37 cellular contexts compared by ENCODE assay signal in the genomic region with DNA sequence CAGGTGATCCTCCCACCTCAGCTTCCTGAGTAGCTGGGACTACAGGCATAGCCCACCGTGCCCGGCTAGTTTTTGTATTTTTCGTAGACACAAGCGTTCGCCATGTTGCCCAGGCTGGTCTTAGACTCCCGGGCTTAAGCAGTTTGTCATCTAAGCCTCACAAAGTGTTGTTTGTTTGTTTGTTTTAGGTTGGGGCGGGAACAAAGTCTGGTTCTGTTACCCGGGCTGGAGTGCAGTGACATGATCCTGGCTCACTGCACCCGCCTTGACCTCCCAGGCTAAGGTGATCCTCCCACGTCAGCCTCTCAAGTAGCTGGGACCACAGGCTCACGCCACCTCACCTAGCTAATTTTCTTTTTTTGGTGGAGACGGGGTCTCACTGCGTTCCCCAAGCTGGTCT. TPM values are rescaled to one million over a fixed set of nuclear protein-coding genes. Genes with fewer than 3 reads are reported as not detected.
"Had no signal": no experiment of that assay in that cellular context is flagged by ENCODE, and none has a peak within 500 bp of the region (broad histone marks: within the 10 kb centered on the region; RNA-seq: fewer than 3 reads in every experiment).

No MANE protein-coding gene starts in this region.

- ATAC-seq: activated CD8-positive, alpha-beta T cell treated with anti-CD3 and anti-CD28 coated beads for 36 hours; activated naive CD4-positive, alpha-beta T cell treated with anti-CD3 and anti-CD28 coated beads, Interleukin-2, amount 50 U/mL, for 72 hours; activated T-cell treated with anti-CD3 and anti-CD28 coated beads, Interleukin-2, amount 50 U/mL, for 4 hours; activated T-cell treated with anti-CD3 and anti-CD28 coated beads, Interleukin-2, amount 50 U/mL, for 72 hours; activated T-helper 17 cell treated with anti-CD3 and anti-CD28 coated beads, Interleukin-2, amount 50 U/mL, for 72 hours; body of pancreas had no signal

- H3K27me3 ChIP-seq: adrenal gland, body of pancreas, brain microvascular endothelial cell, breast epithelium had no signal

- H3K4me3 ChIP-seq: adrenal gland, body of pancreas, breast epithelium had no signal

- H3K4me1 ChIP-seq: body of pancreas, breast epithelium had no signal

- DNase-seq: activated B cell treated with CpG ODN at 0.5 μM for 24 hours; activated CD4-positive, alpha-beta memory T cell treated with anti-CD3 and anti-CD28 coated beads for 36 hours; activated CD4-positive, alpha-beta T cell treated with anti-CD3 and anti-CD28 coated beads for 4 hours; activated CD4-positive, alpha-beta T cell treated with anti-CD3 and anti-CD28 coated beads, Interleukin-2, amount 10 ng/mL, durations not matched to agents 24 days and 14 days; activated CD4-positive, alpha-beta T cell treated with anti-CD3 and anti-CD28 coated beads, Interleukin-2, amount 50 U/mL, for 1 hour; activated CD4-positive, alpha-beta T cell treated with anti-CD3 and anti-CD28 coated beads, Interleukin-2, amount 50 U/mL, for 4 hours; activated CD4-positive, CD25-positive, alpha-beta regulatory T cell treated with anti-CD3 and anti-CD28 coated beads, Interleukin-2, amount 50 U/mL, for 72 hours; activated CD8-positive, alpha-beta memory T cell treated with anti-CD3 and anti-CD28 coated beads, Interleukin-2, amount 50 U/mL, for 4 hours; activated CD8-positive, alpha-beta T cell treated with anti-CD3 and anti-CD28 coated beads for 36 hours; activated effector memory CD4-positive, alpha-beta T cell treated with anti-CD3 and anti-CD28 coated beads, Interleukin-2, amount 50 U/mL, for 16 hours; activated gamma-delta T cell treated with Interleukin-2 at 50 U/mL for 16 hours; activated naive CD4-positive, alpha-beta T cell; activated naive CD4-positive, alpha-beta T cell treated with anti-CD3 and anti-CD28 coated beads for 36 hours; activated naive CD4-positive, alpha-beta T cell treated with anti-CD3 and anti-CD28 coated beads, Interleukin-2, amount 50 U/mL, for 16 hours; activated naive CD8-positive, alpha-beta T cell treated with anti-CD3 and anti-CD28 coated beads for 36 hours; activated T-cell treated with anti-CD3 and anti-CD28 coated beads for 4 hours; activated T-cell treated with anti-CD3 and anti-CD28 coated beads, Interleukin-2, amount 50 U/mL, for 1 hour; activated T-cell treated with anti-CD3 and anti-CD28 coated beads, Interleukin-2, amount 50 U/mL, for 4 hours; activated T-cell treated with anti-CD3 and anti-CD28 coated beads, Interleukin-2, amount 50 U/mL, for 72 hours; adrenal gland; amniotic stem cell; aorta; body of pancreas; brain microvascular endothelial cell; central memory CD4-positive, alpha-beta T cell; T-helper 1 cell; T-helper 2 cell; T-helper 9 cell had no signal

- FAIRE-seq: astrocyte, TTC549 had no signal

- H3K9me3 ChIP-seq: adrenal gland, body of pancreas, breast epithelium had no signal

- H3K27ac ChIP-seq: adrenal gland, body of pancreas, brain microvascular endothelial cell, breast epithelium, VCaP had no signal

RNA-seq across cellular contexts. Expression of a gene that starts 21.6 kb away (rescaled TPM):
- total RNA-seq: activated B cell treated with CpG ODN at 0.5 μM for 24 hours; activated CD4-positive, alpha-beta memory T cell treated with anti-CD3 and anti-CD28 coated beads for 36 hours; activated CD4-positive, alpha-beta T cell treated with anti-CD3 and anti-CD28 coated beads, Interleukin-2, amount 10 ng/mL, durations not matched to agents 24 days and 14 days; activated CD8-positive, alpha-beta memory T cell treated with anti-CD3 and anti-CD28 coated beads for 36 hours; activated CD8-positive, alpha-beta T cell treated with anti-CD3 and anti-CD28 coated beads for 36 hours; activated naive CD4-positive, alpha-beta T cell treated with anti-CD3 and anti-CD28 coated beads for 36 hours; activated naive CD4-positive, alpha-beta T cell treated with anti-CD3 and anti-CD28 coated beads, Interleukin-2, amount 50 U/mL, for 72 hours; activated naive CD8-positive, alpha-beta T cell treated with anti-CD3 and anti-CD28 coated beads for 36 hours; activated T-cell treated with anti-CD3 and anti-CD28 coated beads, Interleukin-2, amount 50 U/mL, for 4 hours; activated T-helper 1 cell treated with anti-CD3 and anti-CD28 coated beads, Interleukin-12 subunit alpha, Interleukin-12 subunit beta, Interleukin-2, Interleukin-4 antibody, amounts not matched to agents 30 ng/mL and 10 ng/mL and 1 ng/mL, durations not matched to agents 14 hours and 24 hours and 36 hours; activated T-helper 17 cell treated with anti-CD3 and anti-CD28 coated beads, Interleukin-2, amount 50 U/mL, for 72 hours; aorta; astrocyte; cardiac septum had no signal

RNA-seq across cellular contexts. Expression of a gene that starts 23.8 kb away (rescaled TPM):
- total RNA-seq: activated B cell treated with CpG ODN at 0.5 μM for 24 hours; activated CD4-positive, alpha-beta memory T cell treated with anti-CD3 and anti-CD28 coated beads for 36 hours; activated CD4-positive, alpha-beta T cell treated with anti-CD3 and anti-CD28 coated beads, Interleukin-2, amount 10 ng/mL, durations not matched to agents 24 days and 14 days; activated CD8-positive, alpha-beta memory T cell treated with anti-CD3 and anti-CD28 coated beads for 36 hours; activated CD8-positive, alpha-beta T cell treated with anti-CD3 and anti-CD28 coated beads for 36 hours; activated naive CD4-positive, alpha-beta T cell treated with anti-CD3 and anti-CD28 coated beads for 36 hours; activated naive CD4-positive, alpha-beta T cell treated with anti-CD3 and anti-CD28 coated beads, Interleukin-2, amount 50 U/mL, for 72 hours; activated naive CD8-positive, alpha-beta T cell treated with anti-CD3 and anti-CD28 coated beads for 36 hours; activated T-cell treated with anti-CD3 and anti-CD28 coated beads, Interleukin-2, amount 50 U/mL, for 4 hours; activated T-cell treated with anti-CD3 and anti-CD28 coated beads, Interleukin-2, amount 50 U/mL, for 72 hours; activated T-helper 1 cell treated with anti-CD3 and anti-CD28 coated beads, Interleukin-12 subunit alpha, Interleukin-12 subunit beta, Interleukin-2, Interleukin-4 antibody, amounts not matched to agents 30 ng/mL and 10 ng/mL and 1 ng/mL, durations not matched to agents 14 hours and 24 hours and 36 hours; activated T-helper 17 cell treated with anti-CD3 and anti-CD28 coated beads, Interleukin-2, amount 50 U/mL, for 72 hours; adrenal gland; aorta; body of pancreas; breast epithelium; cardiac septum had no signal
- polyA plus RNA-seq: aorta had no signal
